Comparison of ENCODE assay signal across 20 cellular contexts in genomic region chr11:71194702-71195101, GRCh38. TPM values are rescaled to one million over a fixed set of nuclear protein-coding genes. Genes with fewer than 3 reads are reported as not detected.
DNase-seq lines count a peak whose midpoint lies in the region; ATAC-seq and TF ChIP-seq lines count a peak whose summit lies in the region.
"Had no signal": no experiment of that assay in that cellular context is flagged by ENCODE, and none has a peak within 500 bp of the region (broad histone marks: within the 10 kb centered on the region; RNA-seq: fewer than 3 reads in every experiment).

No MANE protein-coding gene starts in this region.

- H3K27me3 Mint-ChIP-seq in stimulated activated naive B cell treated with anti-CD40 and anti-IgM and Interleukin-4, amounts not matched to agents 10 μg/mL and 1 μg/mL and 100 μg/mL, for 72 hours, result peaks cover 6 to 17% of the 10 kb centered on the region in 2 donors

- intact Hi-C loops in colonic mucosa (cut with DNase I) (no loop called here), aorta (cut with DNase I) (no loop called here)

- ATAC-seq in aorta (ENCODE audit: low FRiP score) (no peak), HG02981 (IDR thresholded peaks at IDR 0.05; ENCODE audit: unreplicated experiment) (no peak)
- ATAC-seq in stimulated activated naive B cell treated with anti-CD40 and anti-IgM and Interleukin-4, amounts not matched to agents 10 μg/mL and 1 μg/mL and 100 μg/mL, for 72 hours (replicated peaks), result no peak
- ATAC-seq: Right ventricle myocardium inferior had no signal

- no peak overlapping the region for H2AFZ ChIP-seq in osteoblast (ENCODE audit: low read length)

- H3K36me3 ChIP-seq in colonic mucosa (no peaks in the 10 kb centered on the region), osteoblast (ENCODE audit: insufficient read depth, low read length) (no peaks in the 10 kb centered on the region), aorta (ENCODE audit: control insufficient read depth in 1 of 2, insufficient read depth in 2 of 2, low read length in 1 of 2) (no peaks in the 10 kb centered on the region)
- H3K36me3 ChIP-seq: BLaER1, MG63, SJCRH30 had no signal

- H3K36me3 Mint-ChIP-seq in stimulated activated naive B cell treated with anti-CD40 and anti-IgM and Interleukin-4, amounts not matched to agents 10 μg/mL and 1 μg/mL and 100 μg/mL, for 72 hours, result no peaks in the 10 kb centered on the region
- H3K36me3 Mint-ChIP-seq: CD4-positive, CD25-positive, alpha-beta regulatory T cell had no signal

- no peak overlapping the region for H3K4me3 Mint-ChIP-seq in stimulated activated naive B cell treated with anti-CD40 and anti-IgM and Interleukin-4, amounts not matched to agents 10 μg/mL and 1 μg/mL and 100 μg/mL, for 72 hours
- H3K4me3 Mint-ChIP-seq: CD4-positive, CD25-positive, alpha-beta regulatory T cell had no signal

- H3K27me3 ChIP-seq in colonic mucosa (no peaks in the 10 kb centered on the region), osteoblast (ENCODE audit: insufficient read depth, low read length) (no peaks in the 10 kb centered on the region), aorta (ENCODE audit: control insufficient read depth in 1 of 2, insufficient read depth in 2 of 2, low read length in 1 of 2) (no peaks in the 10 kb centered on the region)
- H3K27me3 ChIP-seq: BLaER1, MG63, SJCRH30 had no signal

- H3K4me3 ChIP-seq in colonic mucosa (no peak overlapping the region), osteoblast (ENCODE audit: insufficient read depth, low read length) (no peak overlapping the region), aorta (ENCODE audit: low read length in 2 of 2) (no peak overlapping the region)
- H3K4me3 ChIP-seq: BLaER1, MG63, SJCRH30 had no signal

- H3K9me3 ChIP-seq in colonic mucosa (no peaks in the 10 kb centered on the region), osteoblast (ENCODE audit: low read depth, low read length) (no peaks in the 10 kb centered on the region), aorta (ENCODE audit: control insufficient read depth, low read length) (no peaks in the 10 kb centered on the region)
- H3K9me3 ChIP-seq: BLaER1, MG63, SJCRH30 had no signal

- H3K27ac ChIP-seq in colonic mucosa (no peak overlapping the region), osteoblast (ENCODE audit: low read depth, low read length) (no peak overlapping the region), aorta (ENCODE audit: low read depth in 1 of 2, low read length in 2 of 2) (no peak overlapping the region)
- H3K27ac ChIP-seq: BLaER1, SJCRH30 had no signal

- H3K9me3 Mint-ChIP-seq in stimulated activated naive B cell treated with anti-CD40 and anti-IgM and Interleukin-4, amounts not matched to agents 10 μg/mL and 1 μg/mL and 100 μg/mL, for 72 hours, result no peaks in the 10 kb centered on the region
- H3K9me3 Mint-ChIP-seq: CD4-positive, CD25-positive, alpha-beta regulatory T cell had no signal

- TF ChIP-seq CTCF in colonic mucosa (IDR thresholded peaks at IDR 0.05) (no peak), osteoblast (IDR thresholded peaks at IDR 0.05; ENCODE audit: extremely low read depth, low read depth, low read length) (no peak)

- H3K27ac Mint-ChIP-seq in stimulated activated naive B cell treated with anti-CD40 and anti-IgM and Interleukin-4, amounts not matched to agents 10 μg/mL and 1 μg/mL and 100 μg/mL, for 72 hours, result no peak overlapping the region
- H3K27ac Mint-ChIP-seq: CD4-positive, CD25-positive, alpha-beta regulatory T cell had no signal

- no peaks in the 10 kb centered on the region for H4K20me1 ChIP-seq in osteoblast (ENCODE audit: insufficient read depth, low read length)
- H4K20me1 ChIP-seq: BLaER1 had no signal

- no peak overlapping the region for H3K9ac ChIP-seq in colonic mucosa (ENCODE audit: low read depth in 2 of 2, low read length in 2 of 2)
- H3K9ac ChIP-seq: BLaER1 had no signal

- DNase-seq in HuH-7.5 (ENCODE audit: low spot score) (peak; percentile 47), colonic mucosa (peak; percentile 40), osteoblast (ENCODE audit: insufficient read length, low spot score, missing footprints) (peak; percentile 47), aorta (peak; percentile 0 to 16)
- no peak for DNase-seq in activated CD4-positive, alpha-beta T cell treated with anti-CD3 and anti-CD28 coated beads, Interleukin-2, amount 50 U/mL, for 48 hours
- DNase-seq in stimulated activated naive B cell treated with anti-CD40 and anti-IgM and Interleukin-4, amounts not matched to agents 10 μg/mL and 1 μg/mL and 100 μg/mL, for 72 hours, result no peak
- DNase-seq: CD4-positive, CD25-positive, alpha-beta regulatory T cell; HCEC 1CT; IMR-90; KG1; MG63; NCI-H1105 treated with DMSO at 0.1 percent for 48 hours; NCI-H2029; NCI-H446; NCI-H524 treated with DMSO at 0.1 percent for 48 hours; NCI-H774; SJCRH30 had no signal

- H3K4me1 ChIP-seq in colonic mucosa (peaks cover 11% of the 10 kb centered on the region), osteoblast (ENCODE audit: insufficient read depth, low read length) (no peaks in the 10 kb centered on the region), aorta (ENCODE audit: control insufficient read depth in 1 of 2, insufficient read depth in 2 of 2, low read length in 2 of 2) (no peaks in the 10 kb centered on the region)
- H3K4me1 ChIP-seq: BLaER1, SJCRH30 had no signal

- WGBS in aorta, 2 donors, result 89 to 94% methylated on average over 5 of the region's 5 CpGs

- no peaks in the 10 kb centered on the region for H3K79me2 ChIP-seq in osteoblast (ENCODE audit: insufficient read depth, low read length)

- H3K4me2 ChIP-seq in osteoblast (ENCODE audit: insufficient read depth, low read length), result no peak overlapping the region
- H3K4me2 ChIP-seq: BLaER1 had no signal

- no peaks in the 10 kb centered on the region for H3K4me1 Mint-ChIP-seq in stimulated activated naive B cell treated with anti-CD40 and anti-IgM and Interleukin-4, amounts not matched to agents 10 μg/mL and 1 μg/mL and 100 μg/mL, for 72 hours
- H3K4me1 Mint-ChIP-seq: CD4-positive, CD25-positive, alpha-beta regulatory T cell had no signal

RNA-seq across cellular contexts. Expression of gene SHANK2, which starts 57.7 kb away (rescaled TPM):
- total RNA-seq in colonic mucosa, result 10 to 100 TPM; 26.0 to 38.1 TPM
- total RNA-seq in osteoblast, result 2.5 and 3.5 TPM in 2 replicates
- under 1 TPM; 0.16 to 0.93 TPM for total RNA-seq in aorta
- polyA plus RNA-seq in aorta, result 1 to 10 TPM in 1 of 2 donors, not detected in 1; 4.8 TPM
- total RNA-seq: CD4-positive, CD25-positive, alpha-beta regulatory T cell had no signal
- polyA plus RNA-seq: CD4-positive, CD25-positive, alpha-beta regulatory T cell had no signal

Comparison
In these comparisons a context has a peak if more than half of its experiments do, and no peak if none do; other contexts are left out.
1. DNase-seq: peak in HuH-7.5 (single experiment), colonic mucosa (single experiment), osteoblast (single experiment) and aorta (2 of 2); none in activated CD4-positive, alpha-beta T cell treated with anti-CD3 and anti-CD28 coated beads, Interleukin-2, amount 50 U/mL, for 48 hours (0 of 2) and stimulated activated naive B cell treated with anti-CD40 and anti-IgM and Interleukin-4, amounts not matched to agents 10 μg/mL and 1 μg/mL and 100 μg/mL, for 72 hours (single experiment).